ENCODE assay signal across 9 cellular contexts in the genomic region with DNA sequence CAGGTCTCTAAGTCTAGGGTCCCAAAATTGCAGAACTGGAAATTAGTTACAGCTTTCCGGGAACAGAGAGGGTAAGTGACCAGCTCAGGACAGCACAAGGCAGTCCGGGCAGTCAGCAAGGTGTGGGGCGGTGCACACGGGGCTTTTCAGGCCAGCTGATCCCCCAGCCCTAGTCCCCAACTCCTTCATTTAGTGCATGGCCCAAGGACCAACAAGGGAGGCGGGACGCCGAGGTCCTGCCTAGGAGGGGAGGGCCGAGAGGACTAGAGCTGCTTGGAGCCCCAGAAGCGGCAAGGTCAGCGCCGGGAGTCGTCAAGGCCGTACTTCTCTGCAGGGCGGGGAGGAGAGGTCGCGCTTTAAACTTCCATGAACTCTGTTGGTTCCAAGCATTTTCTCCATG. TPM values are rescaled to one million over a fixed set of nuclear protein-coding genes. Genes with fewer than 3 reads are reported as not detected.
DNase-seq lines count a peak whose midpoint lies in the region; ATAC-seq and TF ChIP-seq lines count a peak whose summit lies in the region.
"Had no signal": no experiment of that assay in that cellular context is flagged by ENCODE, and none has a peak within 500 bp of the region (broad histone marks: within the 10 kb centered on the region; RNA-seq: fewer than 3 reads in every experiment).

No MANE protein-coding gene starts in this region.

- H3K27me3 ChIP-seq in Caco-2 (replicated peaks; ENCODE audit: control insufficient read depth, insufficient read depth, low read length) = no peaks in the 10 kb centered on the region
- H3K27me3 ChIP-seq in neuron (ENCODE audit: insufficient read depth, low read length) = peaks cover 18% of the 10 kb centered on the region

- H3K9me3 ChIP-seq in Caco-2 = no peaks in the 10 kb centered on the region
- no peaks in the 10 kb centered on the region for H3K9me3 ChIP-seq in neuron (ENCODE audit: low read length)

- intact Hi-C loops in Caco-2 (cut with micrococcal nuclease; ENCODE audit: unreplicated experiment) = loop anchor here (1.0 to 2.0 kb wide), 2 partner anchors 24 to 227 kb away; no protein-coding TSS in a partner anchor

- peaks cover 16% of the 10 kb centered on the region for H3K36me3 Mint-ChIP-seq in Caco-2 (ENCODE audit: insufficient read depth, unreplicated experiment)

- H3K4me3 Mint-ChIP-seq in Caco-2 (ENCODE audit: unreplicated experiment) = peak overlapping the region; percentile 92

- DNase-seq in Caco-2 (peak in 1 of 2 experiments; percentile 25), RWPE1 (ENCODE audit: low spot score) (no peak), epithelial cell of proximal tubule (ENCODE audit: low read depth) (no peak), RKO (ENCODE audit: low spot score) (no peak)
- DNase-seq: NCI-H187 treated with DMSO at 0.1 percent for 48 hours had no signal

- no peaks in the 10 kb centered on the region for H3K4me1 Mint-ChIP-seq in Caco-2 (ENCODE audit: low read depth, unreplicated experiment)

- H3K27me3 Mint-ChIP-seq in Caco-2 (ENCODE audit: insufficient read depth, unreplicated experiment) = no peaks in the 10 kb centered on the region

- CTCF ChIA-PET in Caco-2 (lab: Charles Lee) = interaction anchor here (1.6 to 2.0 kb wide), 2 partner anchors 31 to 64 kb away, joined by 3 to 7 read pairs; no protein-coding TSS in a partner anchor
- CTCF ChIA-PET in RWPE1 (lab: Yijun Ruan, JAX) = no interaction called here

- no TSS peak for BruUV-seq in Caco-2 (replicated peaks; lab: Mats Ljungman, UMichigan)

- H3K4me1 ChIP-seq in Caco-2 = 0 out of 2 replicates have a peak, but pooled peaks cover 8% of the 10 kb centered on the region
- peaks cover 5% of the 10 kb centered on the region for H3K4me1 ChIP-seq in neuron (ENCODE audit: insufficient read depth, low read length)

- peak overlapping the region; percentile 88; the same call in 1 of the 2 replicates for H3K27ac ChIP-seq in RWPE1

- no peaks in the 10 kb centered on the region for H3K9me3 Mint-ChIP-seq in Caco-2 (ENCODE audit: unreplicated experiment)

- peak overlapping the region; percentile 91 for H3K27ac Mint-ChIP-seq in Caco-2 (ENCODE audit: unreplicated experiment)

- ATAC-seq in GM19395 (IDR thresholded peaks at IDR 0.05; ENCODE audit: unreplicated experiment) (no peak), HG02642 (IDR thresholded peaks at IDR 0.05; ENCODE audit: poor library complexity, unreplicated experiment) (no peak), GM19397 (IDR thresholded peaks at IDR 0.05; ENCODE audit: unreplicated experiment) (no peak)

- POLR2A ChIA-PET in Caco-2 (lab: Charles Lee) (interaction anchor here (0.8 kb wide), 1 partner anchor 12 kb away, joined by 3 read pairs; no protein-coding TSS in a partner anchor), RWPE1 (lab: Yijun Ruan, JAX; ENCODE audit: low non-redundant PET) (no interaction called here)

- H3K4me3 ChIP-seq in Caco-2 (ENCODE audit: low read depth, low read length) (peak overlapping the region; percentile 86), epithelial cell of proximal tubule (ENCODE audit: low read depth, low read length) (peak overlapping the region; percentile 92), neuron (ENCODE audit: low read length) (peak overlapping the region; percentile 93)

- no peaks in the 10 kb centered on the region for H3K36me3 ChIP-seq in Caco-2 (ENCODE audit: control insufficient read depth, insufficient read depth, low read length)
- H3K36me3 ChIP-seq in neuron (ENCODE audit: insufficient read depth, low read length) = no peaks in the 10 kb centered on the region

- TF ChIP-seq CTCF in Caco-2 (IDR thresholded peaks at IDR 0.05; ENCODE audit: insufficient read depth in 1 of 2, low read depth in 1 of 2, low read length in 1 of 2, severe bottlenecking in 1 of 2, unreplicated experiment in 1 of 2) (no peak), RWPE1 (conservative IDR thresholded peaks at IDR 0.05; ENCODE audit: low read depth) (no peak), epithelial cell of proximal tubule (conservative IDR thresholded peaks at IDR 0.05; ENCODE audit: low read depth, low read length) (no peak)

- H2AFZ ChIP-seq in neuron (ENCODE audit: low read depth, low read length) = peak overlapping the region; percentile 96

RNA-seq across cellular contexts. Expression of gene PDE8A, which starts 2.0 kb away (rescaled TPM):
- total RNA-seq in Caco-2 (2022) (25.2 and 32.0 TPM in 2 replicates), epithelial cell of proximal tubule (14.9 and 24.6 TPM in 2 replicates)
